Comparison of ENCODE assay signal across 17 cellular contexts in genomic region chr20:3740600-3741301, GRCh38. TPM values are rescaled to one million over a fixed set of nuclear protein-coding genes. Genes with fewer than 3 reads are reported as not detected.
DNase-seq lines count a peak whose midpoint lies in the region; ATAC-seq and TF ChIP-seq lines count a peak whose summit lies in the region.
"Had no signal": no experiment of that assay in that cellular context is flagged by ENCODE, and none has a peak within 500 bp of the region (broad histone marks: within the 10 kb centered on the region; RNA-seq: fewer than 3 reads in every experiment).

No MANE protein-coding gene starts in this region.

- DNase-seq in cardiac septum (ENCODE audit: low spot score): peak; percentile 71
- DNase-seq in left ventricle myocardium superior: no peak
- DNase-seq in central memory CD8-positive, alpha-beta T cell (ENCODE audit: low spot score in 2 of 2): no peak
- no peak for DNase-seq in mesothelial cell of epicardium (ENCODE audit: low spot score in 2 of 2, unreplicated experiment in 2 of 2)
- no peak for DNase-seq in NCI-H1436 (lab: John Stamatoyannopoulos, UW)
- no peak for DNase-seq in NOMO-1 (lab: John Stamatoyannopoulos, UW; ENCODE audit: unreplicated experiment in 2 of 2)
- DNase-seq: GOT3, KG1, NCI-H1092, NCI-H1694 treated with DMSO at 0.1 percent for 48 hours, NCI-H446, PC-3 had no signal

- H3K9me3 ChIP-seq in subcutaneous abdominal adipose tissue (ENCODE audit: control insufficient read depth in 5 of 5, low read length in 5 of 5): no peaks in the 10 kb centered on the region
- H3K9me3 ChIP-seq: BLaER1 treated with 17β-estradiol and CSF1 and Interleukin-3, amounts not matched to agents 10 nM and 100 nM had no signal

- no peak overlapping the region for H3K4me3 Mint-ChIP-seq in central memory CD8-positive, alpha-beta T cell
- no peak overlapping the region for H3K4me3 Mint-ChIP-seq in mesothelial cell of epicardium

- H3K4me1 Mint-ChIP-seq in central memory CD8-positive, alpha-beta T cell: peaks cover 10% of the 10 kb centered on the region
- H3K4me1 Mint-ChIP-seq in mesothelial cell of epicardium: peaks cover 10% of the 10 kb centered on the region

- peaks cover 10% of the 10 kb centered on the region for H3K27me3 Mint-ChIP-seq in central memory CD8-positive, alpha-beta T cell
- H3K27me3 Mint-ChIP-seq in mesothelial cell of epicardium (ENCODE audit: low read depth): peaks cover 23% of the 10 kb centered on the region

- no peak overlapping the region for H3K4me3 ChIP-seq in subcutaneous abdominal adipose tissue (ENCODE audit: low read depth in 1 of 5, low read length in 5 of 5)
- H3K4me3 ChIP-seq: BLaER1 treated with 17β-estradiol and CSF1 and Interleukin-3, amounts not matched to agents 10 nM and 100 nM had no signal

- H3K27ac Mint-ChIP-seq in central memory CD8-positive, alpha-beta T cell (ENCODE audit: low read depth): peak overlapping the region; percentile 37
- peak overlapping the region; percentile 18 for H3K27ac Mint-ChIP-seq in mesothelial cell of epicardium

- H3K27me3 ChIP-seq in subcutaneous abdominal adipose tissue (ENCODE audit: control insufficient read depth in 5 of 5, insufficient read depth in 4 of 5, low read length in 5 of 5): no peaks in the 10 kb centered on the region

- peak overlapping the region in 1 of 5 donors; percentile 61 for H3K9ac ChIP-seq in subcutaneous abdominal adipose tissue (ENCODE audit: low read length in 5 of 5)

- H3K36me3 Mint-ChIP-seq in central memory CD8-positive, alpha-beta T cell (ENCODE audit: insufficient read depth): no peaks in the 10 kb centered on the region
- peaks cover 9% of the 10 kb centered on the region for H3K36me3 Mint-ChIP-seq in mesothelial cell of epicardium

- no peak for TF ChIP-seq CTCF in mesothelial cell of epicardium (IDR thresholded peaks at IDR 0.05; ENCODE audit: unreplicated experiment)

- peaks cover 0 to 40% (median 32%) of the 10 kb centered on the region in 5 donors for H3K36me3 ChIP-seq in subcutaneous abdominal adipose tissue (ENCODE audit: control insufficient read depth in 5 of 5, insufficient read depth in 5 of 5, low read length in 5 of 5)
- H3K36me3 ChIP-seq: BLaER1 treated with 17β-estradiol and CSF1 and Interleukin-3, amounts not matched to agents 10 nM and 100 nM had no signal

- H3K9me3 Mint-ChIP-seq in central memory CD8-positive, alpha-beta T cell: no peaks in the 10 kb centered on the region
- H3K9me3 Mint-ChIP-seq in mesothelial cell of epicardium: no peaks in the 10 kb centered on the region

- intact Hi-C loops in cardiac septum (cut with DNase I): no loop called here
- intact Hi-C loops in left ventricle myocardium superior (cut with micrococcal nuclease): no loop called here

- H3K4me1 ChIP-seq in subcutaneous abdominal adipose tissue (ENCODE audit: control insufficient read depth in 5 of 5, insufficient read depth in 5 of 5, low read length in 5 of 5): peaks cover 9 to 66% (median 34%) of the 10 kb centered on the region in 5 donors

- peak overlapping the region; percentile 55 for H3K27ac ChIP-seq in subcutaneous abdominal adipose tissue (ENCODE audit: low read depth, low read length)
- H3K27ac ChIP-seq: BLaER1 treated with 17β-estradiol and CSF1 and Interleukin-3, amounts not matched to agents 10 nM and 100 nM had no signal

- ATAC-seq in left ventricle myocardium superior: no peak
- ATAC-seq in central memory CD8-positive, alpha-beta T cell (replicated peaks; ENCODE audit: extremely low read depth, poor library complexity, severe bottlenecking): no peak
- ATAC-seq in activated CD4-positive, CD25-positive, alpha-beta regulatory T cell treated with anti-CD3 and anti-CD28 coated beads, Interleukin-2, amount 50 U/mL, for 24 hours: no peak

RNA-seq across cellular contexts. Expression of gene HSPA12B, which starts 8.3 kb away (rescaled TPM):
- 9.2 TPM for total RNA-seq in cardiac septum
- 16.2 TPM for total RNA-seq in left ventricle myocardium superior
- 11.5 to 13.0 TPM (median 12.0 TPM) in 3 replicates for total RNA-seq in mesothelial cell of epicardium
- total RNA-seq: A172, PC-3 had no signal

RNA-seq across cellular contexts. Expression of gene ADISSP, which starts 26.8 kb away (rescaled TPM):
- total RNA-seq in cardiac septum (9.9 TPM), left ventricle myocardium superior (10.3 TPM), mesothelial cell of epicardium (24.3 to 26.5 TPM (median 24.9 TPM) in 3 replicates)

RNA-seq across cellular contexts. Expression of gene SIGLEC1, which starts 28.4 kb away (rescaled TPM):
- total RNA-seq in cardiac septum: 2.4 TPM
- total RNA-seq in left ventricle myocardium superior: 7.1 TPM
- total RNA-seq in mesothelial cell of epicardium: 0.04 TPM in 1 of 3 replicates, not detected in the others
- total RNA-seq: A172, M059J, PC-3 had no signal

RNA-seq across cellular contexts. Expression of gene SPEF1, which starts 40.5 kb away (rescaled TPM):
- total RNA-seq in cardiac septum (not detected), left ventricle myocardium superior (not detected), mesothelial cell of epicardium (0.27 to 0.40 TPM (median 0.34 TPM) in 3 replicates)

RNA-seq across cellular contexts. Expression of gene CENPB, which starts 45.8 kb away (rescaled TPM):
- 79.8 TPM for total RNA-seq in cardiac septum
- 68.3 TPM for total RNA-seq in left ventricle myocardium superior
- 63.0 to 64.2 TPM (median 63.0 TPM) in 3 replicates for total RNA-seq in mesothelial cell of epicardium
